Comparison of ENCODE assay signal across 23 cellular contexts in genomic region chr5:110460837-110461236, GRCh38.
"Had no signal": no experiment of that assay in that cellular context is flagged by ENCODE, and none has a peak within 500 bp of the region (broad histone marks: within the 10 kb centered on the region; RNA-seq: fewer than 3 reads in every experiment).

No MANE protein-coding gene starts in this region.

- H3K4me3 ChIP-seq: breast epithelium, dorsolateral prefrontal cortex, gastroesophageal sphincter, uterus had no signal

- H3K4me1 ChIP-seq: breast epithelium, gastroesophageal sphincter, uterus had no signal

- H3K9me3 ChIP-seq: breast epithelium, gastroesophageal sphincter, uterus had no signal

- ATAC-seq: gastroesophageal sphincter; left ventricle myocardium superior; natural killer cell; stimulated activated naive B cell treated with anti-CD40 and anti-IgM and Interleukin-4, amounts not matched to agents 10 μg/mL and 1 μg/mL and 100 μg/mL, for 72 hours had no signal

- DNase-seq: activated B cell treated with CpG ODN at 0.5 μM for 24 hours; activated CD4-positive, alpha-beta T cell treated with anti-CD3 and anti-CD28 coated beads for 4 hours; activated CD4-positive, alpha-beta T cell treated with anti-CD3 and anti-CD28 coated beads, Interleukin-2, amount 50 U/mL, for 48 hours; activated CD8-positive, alpha-beta memory T cell treated with anti-CD3 and anti-CD28 coated beads, Interleukin-2, amount 50 U/mL, for 48 hours; activated naive CD4-positive, alpha-beta T cell treated with Interleukin-2 at 50 U/mL for 16 hours; activated naive CD8-positive, alpha-beta T cell treated with anti-CD3 and anti-CD28 coated beads, Interleukin-2, amount 10 ng/mL, durations not matched to agents 7 days and 5 days; activated T-cell treated with anti-CD3 and anti-CD28 coated beads, Interleukin-2, amount 50 U/mL, for 48 hours; amniotic stem cell; dorsolateral prefrontal cortex; head of caudate nucleus; hypothalamus; left ventricle myocardium superior; midbrain; natural killer cell; retina; stimulated activated CD4-positive, alpha-beta T cell treated with anti-CD3 and anti-CD28 coated beads, Interleukin-2, amount 100 ng/mL, for 48 hours; stimulated activated CD8-positive, alpha-beta memory T cell treated with anti-CD3 and anti-CD28 coated beads, Interleukin-4, amount 100 ng/mL, for 48 hours; stimulated activated naive B cell treated with anti-CD40 and anti-IgM and Interleukin-4, amounts not matched to agents 10 μg/mL and 1 μg/mL and 100 μg/mL, for 72 hours; trophoblast cell; uterus had no signal

- H3K36me3 ChIP-seq: breast epithelium, gastroesophageal sphincter, uterus had no signal

- H3K27me3 ChIP-seq: breast epithelium, dorsolateral prefrontal cortex, gastroesophageal sphincter, uterus had no signal

- H3K27ac ChIP-seq: breast epithelium, dorsolateral prefrontal cortex, epithelial cell of prostate, gastroesophageal sphincter, uterus had no signal
